7 cellular contexts compared by ENCODE assay signal in genomic region chr4:190119474-190119873, GRCh38. TPM values are rescaled to one million over a fixed set of nuclear protein-coding genes. Genes with fewer than 3 reads are reported as not detected.
"Had no signal": no experiment of that assay in that cellular context is flagged by ENCODE, and none has a peak within 500 bp of the region (broad histone marks: within the 10 kb centered on the region; RNA-seq: fewer than 3 reads in every experiment).

No MANE protein-coding gene starts in this region.

RNA-seq across cellular contexts. Expression of gene DUX4, which starts 54.1 kb away (rescaled TPM):
- total RNA-seq: activated B cell treated with CpG ODN at 0.5 μM for 24 hours; activated CD4-positive, alpha-beta memory T cell treated with anti-CD3 and anti-CD28 coated beads, Interleukin-2, amount 10 ng/mL, durations not matched to agents 7 days and 5 days; activated CD8-positive, alpha-beta memory T cell treated with anti-CD3 and anti-CD28 coated beads, Interleukin-2, amount 10 ng/mL, durations not matched to agents 7 days and 5 days; RPMI7951; SJSA1 had no signal
- polyA plus RNA-seq: IgD-negative memory B cell, SK-N-SH had no signal

RNA-seq across cellular contexts. Expression of gene DBET, which starts 55.2 kb away (rescaled TPM):
- total RNA-seq: activated B cell treated with CpG ODN at 0.5 μM for 24 hours; activated CD4-positive, alpha-beta memory T cell treated with anti-CD3 and anti-CD28 coated beads, Interleukin-2, amount 10 ng/mL, durations not matched to agents 7 days and 5 days; activated CD8-positive, alpha-beta memory T cell treated with anti-CD3 and anti-CD28 coated beads, Interleukin-2, amount 10 ng/mL, durations not matched to agents 7 days and 5 days; RPMI7951; SJSA1 had no signal
- polyA plus RNA-seq: IgD-negative memory B cell, SK-N-SH had no signal
